35 cellular contexts compared by ENCODE assay signal in genomic region chr2:178155524-178155923, GRCh38.
"Had no signal": no experiment of that assay in that cellular context is flagged by ENCODE, and none has a peak within 500 bp of the region (broad histone marks: within the 10 kb centered on the region; RNA-seq: fewer than 3 reads in every experiment).

No MANE protein-coding gene starts in this region.

- H3K27ac ChIP-seq: KMS-11 had no signal

- DNase-seq: Karpas-422, Kasumi-1, MG63, MM.1S, MV-4-11, NCI-H1048, NCI-H1092, NCI-H1092 treated with DMSO at 0.1 percent for 48 hours, NCI-H1105, NCI-H1105 treated with DMSO at 0.1 percent for 48 hours, NCI-H1417, NCI-H1417 treated with DMSO at 0.1 percent for 48 hours, NCI-H1436, NCI-H1436 treated with DMSO at 0.1 percent for 48 hours, NCI-H146, NCI-H1694, NCI-H1694 treated with DMSO at 0.1 percent for 48 hours, NCI-H187, NCI-H187 treated with DMSO at 0.1 percent for 48 hours, NCI-H1930, NCI-H2029, NCI-H2029 treated with DMSO at 0.1 percent for 48 hours, NCI-H2081, NCI-H2081 treated with DMSO at 0.1 percent for 48 hours, NCI-H2107, NCI-H2171, NCI-H2171 treated with DMSO at 0.1 percent for 48 hours, NCI-H2227 treated with DMSO at 0.1 percent for 48 hours, NCI-H226, NCI-H345, NCI-H446, NCI-H446 treated with DMSO at 0.1 percent for 48 hours, NCI-H510A, NCI-H510A treated with DMSO at 0.1 percent for 48 hours had no signal

- H3K9me3 ChIP-seq: MG63 had no signal

- H3K27me3 ChIP-seq: MG63 had no signal

- H3K9ac ChIP-seq: KMS-11 had no signal

- H3K4me3 ChIP-seq: MG63 had no signal

- H3K36me3 ChIP-seq: MG63 had no signal

- H3K4me2 ChIP-seq: KMS-11 had no signal
